ENCODE assay signal across 20 cellular contexts in the genomic region with DNA sequence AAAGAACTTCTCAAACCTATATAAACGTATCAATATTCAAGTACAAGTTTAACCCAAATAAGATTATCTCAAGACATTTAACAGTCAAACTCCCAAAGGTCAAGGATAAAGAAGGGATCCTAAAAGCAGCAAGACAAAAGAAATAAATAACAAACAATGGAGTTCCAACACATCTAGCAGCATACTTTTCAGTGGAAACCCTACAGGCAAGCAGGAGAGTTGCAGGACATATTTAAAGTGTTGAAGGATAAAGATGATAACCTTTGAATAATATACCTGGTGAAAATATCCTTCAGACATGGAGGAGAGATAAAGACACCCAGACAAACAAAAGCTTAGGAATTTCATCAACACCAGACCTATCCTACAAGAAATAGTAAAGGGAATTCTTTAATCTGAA.
DNase-seq lines count a peak whose midpoint lies in the region; ATAC-seq, FAIRE-seq and TF ChIP-seq lines count a peak whose summit lies in the region.
"Had no signal": no experiment of that assay in that cellular context is flagged by ENCODE, and none has a peak within 500 bp of the region (broad histone marks: within the 10 kb centered on the region; RNA-seq: fewer than 3 reads in every experiment).

No MANE protein-coding gene starts in this region.

- H2AFZ ChIP-seq in HepG2 (ENCODE audit: low read length) = no peak overlapping the region
- no peak overlapping the region for H2AFZ ChIP-seq in PC-9

- no peaks in the 10 kb centered on the region for H4K20me1 ChIP-seq in HepG2 (ENCODE audit: insufficient read depth, low read length)
- no peaks in the 10 kb centered on the region for H4K20me1 ChIP-seq in PC-9 (ENCODE audit: insufficient read depth)

- ATAC-seq in HepG2 (peak; percentile 46; the same call in 1 of the 3 replicates), right lobe of liver (no peak), upper lobe of right lung (no peak), GM18907 (IDR thresholded peaks at IDR 0.05; ENCODE audit: unreplicated experiment) (no peak)
- ATAC-seq: esophagus mucosa, Panc1 had no signal

- FAIRE-seq in HepG2 (lab: Jason Lieb, UNC) = no peak
- FAIRE-seq: small intestine had no signal

- intact Hi-C loops in HepG2 (cut with micrococcal nuclease; ENCODE audit: unreplicated experiment) = no loop called here
- intact Hi-C loops in right lobe of liver (cut with DNase I) = no loop called here
- intact Hi-C loops in PC-9 (cut with micrococcal nuclease; ENCODE audit: unreplicated experiment) = no loop called here
- intact Hi-C loops in upper lobe of right lung (cut with DNase I) = no loop called here

- no peak for TF ChIP-seq RAD21 in HepG2 (CRISPR knock-in tag; IDR thresholded peaks at IDR 0.05)

- CTCF ChIA-PET in HepG2 (lab: Yijun Ruan, JAX; ENCODE audit: low intra/inter-chr PET ratio, low total read pairs) (no interaction called here), PC-9 (lab: Charles Lee) (no interaction called here)

- H3K4me2 ChIP-seq in HepG2 (ENCODE audit: low read depth, low read length) (no peak overlapping the region), PC-9 (no peak overlapping the region)

- H3K27ac ChIP-seq in HepG2 (ENCODE audit: extremely low read length, insufficient read depth, low read length) (no peak overlapping the region), right lobe of liver (no peak overlapping the region), PC-9 (no peak overlapping the region), upper lobe of right lung (no peak overlapping the region)
- H3K27ac ChIP-seq: uterus had no signal

- no peak for TF ChIP-seq EP300 in HepG2 (IDR thresholded peaks at IDR 0.05; ENCODE audit: low read depth in 2 of 2, low read length in 2 of 2)
- TF ChIP-seq EP300 in HepG2 (CRISPR knock-in tag; IDR thresholded peaks at IDR 0.05; ENCODE audit: borderline replicate concordance) = no peak

- no peaks in the 10 kb centered on the region for H3K4me1 ChIP-seq in HepG2 (ENCODE audit: insufficient read depth, low read length)
- no peaks in the 10 kb centered on the region for H3K4me1 ChIP-seq in right lobe of liver
- H3K4me1 ChIP-seq in PC-9 (replicated peaks; ENCODE audit: insufficient read depth) = no peaks in the 10 kb centered on the region
- H3K4me1 ChIP-seq in upper lobe of right lung = no peaks in the 10 kb centered on the region
- H3K4me1 ChIP-seq: uterus had no signal

- WGBS in HepG2 (ENCODE audit: low lambda C conversion rate) = 3% methylated on average over 1 of the region's 1 CpG
- 67% methylated on average over 1 of the region's 1 CpG for WGBS in right lobe of liver (ENCODE audit: insufficient coverage, low coverage, low lambda C conversion rate, missing lambda C conversion rate)

- TF ChIP-seq POLR2A in HepG2 (IDR thresholded peaks at IDR 0.05; ENCODE audit: insufficient read depth in 1 of 2, low read depth in 2 of 2, low read length in 2 of 2) (no peak), right lobe of liver (IDR thresholded peaks at IDR 0.05) (no peak)

- no peaks in the 10 kb centered on the region; the same call in 1 of the 2 replicates for H3F3A ChIP-seq in PC-9 (ENCODE audit: insufficient read depth, low read depth)

- in situ Hi-C loops in HepG2 (cut with HindIII; ENCODE audit: extremely low pct_ligation_motif_present, low pct_unique_long_range_greater_than_20kb) = no loop called here

- no peak overlapping the region for H3K9ac ChIP-seq in HepG2 (ENCODE audit: insufficient read depth, low read depth, low read length)

- H3K79me2 ChIP-seq in HepG2 (ENCODE audit: insufficient read depth, low read length) = no peaks in the 10 kb centered on the region
- H3K79me2 ChIP-seq in PC-9 (ENCODE audit: low read depth) = no peaks in the 10 kb centered on the region

- no peaks in the 10 kb centered on the region for H3K9me3 ChIP-seq in HepG2 (ENCODE audit: low read length)
- H3K9me3 ChIP-seq in right lobe of liver = no peaks in the 10 kb centered on the region
- H3K9me3 ChIP-seq in PC-9 (ENCODE audit: insufficient read depth, low read depth) = peaks cover 4% of the 10 kb centered on the region; the same call in 1 of the 2 replicates
- no peaks in the 10 kb centered on the region for H3K9me3 ChIP-seq in upper lobe of right lung
- H3K9me3 ChIP-seq: uterus had no signal

- TF ChIP-seq CTCF in HepG2 (CRISPR knock-in tag; IDR thresholded peaks at IDR 0.05) = no peak
- TF ChIP-seq CTCF in right lobe of liver (IDR thresholded peaks at IDR 0.05) = no peak
- peak; percentile 43 for TF ChIP-seq CTCF in PC-9 (conservative IDR thresholded peaks at IDR 0.05)
- peak; percentile 18 for TF ChIP-seq CTCF in epithelial cell of esophagus (IDR thresholded peaks at IDR 0.05; ENCODE audit: insufficient read depth, low read depth, low read length, missing control alignments)
- peak; percentile 7 for TF ChIP-seq CTCF in upper lobe of right lung (IDR thresholded peaks at IDR 0.05)

- H3K27me3 ChIP-seq in HepG2 (ENCODE audit: control insufficient read depth in 1 of 2, insufficient read depth in 2 of 2, low read length in 2 of 2) = no peaks in the 10 kb centered on the region
- H3K27me3 ChIP-seq in right lobe of liver = no peaks in the 10 kb centered on the region
- H3K27me3 ChIP-seq in PC-9 (ENCODE audit: insufficient read depth, low read depth) = no peaks in the 10 kb centered on the region
- H3K27me3 ChIP-seq in upper lobe of right lung = no peaks in the 10 kb centered on the region
- H3K27me3 ChIP-seq: uterus had no signal

- no TSS peak for BruUV-seq in HepG2 (replicated peaks; lab: Mats Ljungman, UMichigan)
- BruUV-seq in PC-9 (replicated peaks; lab: Mats Ljungman, UMichigan) = no TSS peak

- no peaks in the 10 kb centered on the region; the same call in 1 of the 2 replicates for H3K9me2 ChIP-seq in PC-9 (ENCODE audit: insufficient read depth)

- POLR2A ChIA-PET in HepG2 (lab: Yijun Ruan, JAX) (no interaction called here), PC-9 (lab: Charles Lee; ENCODE audit: unreplicated experiment) (no interaction called here)

- no peak for DNase-seq in HepG2 (ENCODE audit: low spot score)
- DNase-seq in right lobe of liver = no peak
- no peak for DNase-seq in PC-9
- no peak for DNase-seq in epithelial cell of esophagus (ENCODE audit: low read depth)
- DNase-seq in upper lobe of right lung = no peak
- no peak for DNase-seq in AG20443 (ENCODE audit: low spot score)
- no peak for DNase-seq in NCI-H187 treated with DMSO at 0.1 percent for 48 hours (lab: John Stamatoyannopoulos, UW)
- DNase-seq: 8988T; activated CD4-positive, CD25-positive, alpha-beta regulatory T cell treated with anti-CD3 and anti-CD28 coated beads, Interleukin-2, amount 50 U/mL, for 72 hours; activated naive CD8-positive, alpha-beta T cell treated with anti-CD3 and anti-CD28 coated beads, Interleukin-2, amount 10 ng/mL, durations not matched to agents 7 days and 5 days; glutamatergic neuron; GOT3; NCI-H1694; NCI-H748 treated with DMSO at 0.1 percent for 48 hours; small intestine; stimulated activated CD4-positive, alpha-beta T cell treated with anti-CD3 and anti-CD28 coated beads, Interleukin-4, amount 100 ng/mL, for 24 hours; uterus had no signal

- no peak overlapping the region for H3K4me3 ChIP-seq in HepG2 (replicated peaks in 1 of 3; ENCODE audit: insufficient read depth in 1 of 3, low read depth in 2 of 3, low read length in 3 of 3)
- no peak overlapping the region for H3K4me3 ChIP-seq in right lobe of liver
- H3K4me3 ChIP-seq in PC-9 = no peak overlapping the region
- H3K4me3 ChIP-seq in epithelial cell of esophagus (ENCODE audit: low read length) = no peak overlapping the region
- H3K4me3 ChIP-seq in upper lobe of right lung = no peak overlapping the region
- H3K4me3 ChIP-seq: uterus had no signal

- no peaks in the 10 kb centered on the region for H3K36me3 ChIP-seq in HepG2 (replicated peaks in 1 of 2; ENCODE audit: control insufficient read depth in 1 of 2, insufficient read depth in 2 of 2, low read length in 2 of 2)
- H3K36me3 ChIP-seq in right lobe of liver = no peaks in the 10 kb centered on the region
- H3K36me3 ChIP-seq in PC-9 (ENCODE audit: low read depth) = no peaks in the 10 kb centered on the region
- no peaks in the 10 kb centered on the region for H3K36me3 ChIP-seq in upper lobe of right lung
- H3K36me3 ChIP-seq: uterus had no signal

TF ChIP-seq in HepG2, 621 proteins besides CTCF, POLR2A, EP300 and RAD21 (continues in another document):
- no peak for TF ChIP-seq RFX3 (CRISPR knock-in tag; IDR thresholded peaks at IDR 0.05)

Comparison
In these comparisons a context has a peak if more than half of its experiments do, and no peak if none do; other contexts are left out.
1. CTCF ChIP-seq: peak in PC-9 (single experiment), epithelial cell of esophagus (single experiment) and upper lobe of right lung (single experiment); none in HepG2 (single experiment) and right lobe of liver (0 of 4).